Comparison of ENCODE assay signal across 19 cellular contexts in genomic region chr18:68270009-68270408, GRCh38.
A peak's percentile ranks its signal among the peaks of the same experiment; 100 is the strongest.
DNase-seq lines count a peak whose midpoint lies in the region; ATAC-seq, FAIRE-seq and TF ChIP-seq lines count a peak whose summit lies in the region.
"Had no signal": no experiment of that assay in that cellular context is flagged by ENCODE, and none has a peak within 500 bp of the region (broad histone marks: within the 10 kb centered on the region; RNA-seq: fewer than 3 reads in every experiment).

No MANE protein-coding gene starts in this region.

- ATAC-seq in HG02798 (IDR thresholded peaks at IDR 0.05; ENCODE audit: poor library complexity, unreplicated experiment), result no peak
- ATAC-seq: A549; CD8-positive, alpha-beta T cell had no signal

- no peaks in the 10 kb centered on the region for H3K27me3 ChIP-seq in astrocyte (ENCODE audit: insufficient read depth, low read length)
- H3K27me3 ChIP-seq: BLaER1 treated with 17β-estradiol and CSF1 and Interleukin-3, amounts not matched to agents 10 nM and 100 nM had no signal

- no peaks in the 10 kb centered on the region for H3K36me3 Mint-ChIP-seq in astrocyte (ENCODE audit: low read depth, unreplicated experiment)
- H3K36me3 Mint-ChIP-seq: CD8-positive, alpha-beta T cell had no signal

- peaks cover 8% of the 10 kb centered on the region for H3K4me1 Mint-ChIP-seq in astrocyte (ENCODE audit: low read depth, unreplicated experiment)
- H3K4me1 Mint-ChIP-seq: B cell had no signal

- no peak overlapping the region for H3K27ac Mint-ChIP-seq in astrocyte (ENCODE audit: unreplicated experiment)
- H3K27ac Mint-ChIP-seq: B cell; CD4-positive, alpha-beta T cell; CD8-positive, alpha-beta T cell had no signal

- no peak for TF ChIP-seq CTCF in astrocyte (IDR thresholded peaks at IDR 0.05; ENCODE audit: insufficient read depth, low read depth, low read length)

- no peak overlapping the region for H3K4me3 ChIP-seq in astrocyte (ENCODE audit: insufficient read depth, low read depth, low read length)
- H3K4me3 ChIP-seq: A549; BLaER1 treated with 17β-estradiol and CSF1 and Interleukin-3, amounts not matched to agents 10 nM and 100 nM had no signal

- H4K20me1 ChIP-seq in astrocyte (ENCODE audit: insufficient read depth, low read length), result no peaks in the 10 kb centered on the region
- H4K20me1 ChIP-seq: BLaER1 treated with 17β-estradiol and CSF1 and Interleukin-3, amounts not matched to agents 10 nM and 100 nM had no signal

- no peaks in the 10 kb centered on the region for H3K79me2 ChIP-seq in astrocyte (ENCODE audit: insufficient read depth, low read length)

- H3K9me3 Mint-ChIP-seq in astrocyte (ENCODE audit: unreplicated experiment), result no peaks in the 10 kb centered on the region
- H3K9me3 Mint-ChIP-seq: CD4-positive, alpha-beta T cell had no signal

- no peak overlapping the region for H3K9ac ChIP-seq in astrocyte (ENCODE audit: low read length)
- H3K9ac ChIP-seq: BLaER1 treated with 17β-estradiol and CSF1 and Interleukin-3, amounts not matched to agents 10 nM and 100 nM had no signal

- no peak overlapping the region for H3K27ac ChIP-seq in astrocyte (ENCODE audit: low read depth, low read length)
- H3K27ac ChIP-seq: 22Rv1; A549; BLaER1 treated with 17β-estradiol and CSF1 and Interleukin-3, amounts not matched to agents 10 nM and 100 nM; C4-2B had no signal

- DNase-seq in NCI-H1436 (lab: John Stamatoyannopoulos, UW) (peak; percentile 2), NCI-H1436 treated with DMSO at 0.1 percent for 48 hours (lab: John Stamatoyannopoulos, UW) (no peak), astrocyte (ENCODE audit: low read depth) (no peak), medulla oblongata (ENCODE audit: extremely low spot score) (no peak)
- DNase-seq: AML-193; Caco-2; Calu3; CD4-positive, alpha-beta T cell; CD8-positive, alpha-beta T cell; DMS79 treated with DMSO at 0.1 percent for 48 hours; GF-D8 had no signal

- H3K4me1 ChIP-seq in astrocyte (ENCODE audit: insufficient read depth, low read length), result no peaks in the 10 kb centered on the region
- H3K4me1 ChIP-seq: A549; BLaER1 treated with 17β-estradiol and CSF1 and Interleukin-3, amounts not matched to agents 10 nM and 100 nM; Caco-2 had no signal

- H3K4me2 ChIP-seq in astrocyte (ENCODE audit: low read length), result no peak overlapping the region
- H3K4me2 ChIP-seq: A549; BLaER1 treated with 17β-estradiol and CSF1 and Interleukin-3, amounts not matched to agents 10 nM and 100 nM had no signal

- H3K27me3 Mint-ChIP-seq in astrocyte (ENCODE audit: low read depth, unreplicated experiment), result no peaks in the 10 kb centered on the region
- H3K27me3 Mint-ChIP-seq: B cell; CD4-positive, alpha-beta T cell had no signal

- H2AFZ ChIP-seq in astrocyte (ENCODE audit: low read depth, low read length), result no peak overlapping the region

- peak; percentile 17 for FAIRE-seq in astrocyte (lab: Jason Lieb, UNC)
- FAIRE-seq: A549, GM12891, GM19239 had no signal

- no peaks in the 10 kb centered on the region for H3K9me3 ChIP-seq in astrocyte (ENCODE audit: insufficient read depth, low read depth, low read length)
- H3K9me3 ChIP-seq: A549; BLaER1 treated with 17β-estradiol and CSF1 and Interleukin-3, amounts not matched to agents 10 nM and 100 nM; Caco-2 had no signal

- no peaks in the 10 kb centered on the region for H3K36me3 ChIP-seq in astrocyte (ENCODE audit: insufficient read depth, low read length)
- H3K36me3 ChIP-seq: BLaER1 treated with 17β-estradiol and CSF1 and Interleukin-3, amounts not matched to agents 10 nM and 100 nM had no signal

- H3K4me3 Mint-ChIP-seq in astrocyte (ENCODE audit: unreplicated experiment), result no peak overlapping the region
- H3K4me3 Mint-ChIP-seq: B cell; CD4-positive, alpha-beta T cell; CD8-positive, alpha-beta T cell had no signal
